ENCODE assay signal across 26 cellular contexts in the genomic region with DNA sequence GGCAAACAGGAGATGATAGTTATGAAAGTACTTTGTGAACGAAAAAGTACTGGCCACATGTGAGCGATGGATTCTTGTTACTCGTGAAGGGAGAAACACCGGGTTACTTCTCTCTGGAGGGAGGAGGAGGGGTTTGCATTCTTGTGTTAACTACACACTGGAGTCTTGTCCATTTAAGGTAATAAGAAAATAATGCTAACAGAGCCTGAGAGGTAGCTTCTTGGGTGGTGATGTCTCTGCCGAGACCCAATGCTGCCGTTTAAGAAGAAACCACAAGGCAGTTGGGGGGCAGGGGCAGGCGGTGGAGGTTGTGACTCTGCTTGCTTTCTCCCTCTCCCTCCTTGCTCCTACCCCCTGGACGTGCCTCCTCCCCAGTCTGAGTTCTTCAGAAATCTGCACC. TPM values are rescaled to one million over a fixed set of nuclear protein-coding genes. Genes with fewer than 3 reads are reported as not detected.
DNase-seq lines count a peak whose midpoint lies in the region; ATAC-seq, FAIRE-seq and TF ChIP-seq lines count a peak whose summit lies in the region.
"Had no signal": no experiment of that assay in that cellular context is flagged by ENCODE, and none has a peak within 500 bp of the region (broad histone marks: within the 10 kb centered on the region; RNA-seq: fewer than 3 reads in every experiment).

No MANE protein-coding gene starts in this region.

- H3K9me3 ChIP-seq in astrocyte (ENCODE audit: insufficient read depth, low read depth, low read length): no peaks in the 10 kb centered on the region
- no peaks in the 10 kb centered on the region for H3K9me3 ChIP-seq in uterus
- H3K9me3 ChIP-seq: gastroesophageal sphincter, left ventricle myocardium inferior, sigmoid colon had no signal

- H3K9ac ChIP-seq in astrocyte (ENCODE audit: low read length): peak overlapping the region; percentile 35
- H3K9ac ChIP-seq: KMS-11 had no signal

- H4K20me1 ChIP-seq in astrocyte (ENCODE audit: insufficient read depth, low read length): no peaks in the 10 kb centered on the region

- H3K79me2 ChIP-seq in astrocyte (ENCODE audit: insufficient read depth, low read length): no peaks in the 10 kb centered on the region

- peak overlapping the region; percentile 92 for H3K27ac Mint-ChIP-seq in astrocyte (ENCODE audit: unreplicated experiment)
- H3K27ac Mint-ChIP-seq: activated CD8-positive, alpha-beta T cell treated with anti-CD3 and anti-CD28 coated beads, Interleukin-2, amount 10 ng/mL, durations not matched to agents 7 days and 5 days; HFFc6; progenitor cell of endocrine pancreas had no signal

- H3K27ac ChIP-seq in astrocyte (ENCODE audit: low read depth, low read length) (peak overlapping the region; percentile 36), uterus (peak overlapping the region; percentile 53 to 69)
- H3K27ac ChIP-seq: C4-2B, gastroesophageal sphincter, KMS-11, left ventricle myocardium inferior, sigmoid colon had no signal

- ATAC-seq in GM21786 (IDR thresholded peaks at IDR 0.05; ENCODE audit: unreplicated experiment) (no peak), GM21529 (IDR thresholded peaks at IDR 0.05; ENCODE audit: unreplicated experiment) (no peak)
- ATAC-seq in activated CD4-positive, CD25-positive, alpha-beta regulatory T cell treated with anti-CD3 and anti-CD28 coated beads, Interleukin-2, amount 50 U/mL, for 24 hours: no peak
- ATAC-seq: activated CD8-positive, alpha-beta T cell treated with anti-CD3 and anti-CD28 coated beads, Interleukin-2, amount 10 ng/mL, durations not matched to agents 7 days and 5 days; gastroesophageal sphincter had no signal

- H3K4me3 ChIP-seq in astrocyte (ENCODE audit: insufficient read depth, low read depth, low read length) (no peak overlapping the region), uterus (no peak overlapping the region)
- H3K4me3 ChIP-seq: gastroesophageal sphincter, left ventricle myocardium inferior, sigmoid colon had no signal

- H3K36me3 ChIP-seq in astrocyte (ENCODE audit: insufficient read depth, low read length) (no peaks in the 10 kb centered on the region), uterus (no peaks in the 10 kb centered on the region)
- H3K36me3 ChIP-seq: gastroesophageal sphincter, left ventricle myocardium inferior, sigmoid colon had no signal

- peaks cover 61% of the 10 kb centered on the region for H3K4me1 Mint-ChIP-seq in astrocyte (ENCODE audit: low read depth, unreplicated experiment)

- H3K4me2 ChIP-seq in astrocyte (ENCODE audit: low read length): peak overlapping the region; percentile 56
- H3K4me2 ChIP-seq: KMS-11 had no signal

- peaks cover 5% of the 10 kb centered on the region for H3K9me3 Mint-ChIP-seq in astrocyte (ENCODE audit: unreplicated experiment)
- H3K9me3 Mint-ChIP-seq: HFFc6, type B pancreatic cell had no signal

- intact Hi-C loops in uterus (cut with DNase I; ENCODE audit: low total_unique reads): no loop called here

- peak overlapping the region; percentile 18 for H2AFZ ChIP-seq in astrocyte (ENCODE audit: low read depth, low read length)

- H3K4me1 ChIP-seq in astrocyte (ENCODE audit: insufficient read depth, low read length) (peaks cover 18% of the 10 kb centered on the region), uterus (no peaks in the 10 kb centered on the region)
- H3K4me1 ChIP-seq: gastroesophageal sphincter, sigmoid colon had no signal

- TF ChIP-seq CTCF in astrocyte (IDR thresholded peaks at IDR 0.05; ENCODE audit: insufficient read depth, low read depth, low read length) (no peak), uterus (IDR thresholded peaks at IDR 0.05) (no peak)

- H3K4me3 Mint-ChIP-seq in astrocyte (ENCODE audit: unreplicated experiment): peak overlapping the region; percentile 31
- H3K4me3 Mint-ChIP-seq: activated CD8-positive, alpha-beta T cell treated with anti-CD3 and anti-CD28 coated beads, Interleukin-2, amount 10 ng/mL, durations not matched to agents 7 days and 5 days; HFFc6; type B pancreatic cell had no signal

- peaks cover 27% of the 10 kb centered on the region for H3K36me3 Mint-ChIP-seq in astrocyte (ENCODE audit: low read depth, unreplicated experiment)

- FAIRE-seq in astrocyte (lab: Jason Lieb, UNC): no peak
- FAIRE-seq: bronchial epithelial cell, G401.6 had no signal

- no peaks in the 10 kb centered on the region for H3K27me3 Mint-ChIP-seq in astrocyte (ENCODE audit: low read depth, unreplicated experiment)
- H3K27me3 Mint-ChIP-seq: progenitor cell of endocrine pancreas, type B pancreatic cell had no signal

- DNase-seq in HT1080 (ENCODE audit: low read depth) (peak; percentile 29), astrocyte (ENCODE audit: low read depth) (peak; percentile 84), kidney tubule cell (ENCODE audit: low spot score) (peak; percentile 21), uterus (no peak)
- DNase-seq: activated CD8-positive, alpha-beta T cell treated with anti-CD3 and anti-CD28 coated beads, Interleukin-2, amount 10 ng/mL, durations not matched to agents 7 days and 5 days; activated naive CD4-positive, alpha-beta T cell treated with anti-CD3 and anti-CD28 coated beads, Interleukin-2, amount 50 U/mL, for 16 hours; amniotic stem cell; COR-L47; HFFc6; left ventricle myocardium inferior; NCI-H1417; NCI-H2029; NCI-H524; sigmoid colon; stimulated activated CD4-positive, alpha-beta T cell treated with anti-CD3 and anti-CD28 coated beads, Interleukin-4, amount 100 ng/mL, for 24 hours; T-helper 2 cell had no signal

- TF ChIP-seq POLR2A in uterus (IDR thresholded peaks at IDR 0.05): no peak

- H3K27me3 ChIP-seq in astrocyte (ENCODE audit: insufficient read depth, low read length): no peaks in the 10 kb centered on the region
- no peaks in the 10 kb centered on the region for H3K27me3 ChIP-seq in uterus
- H3K27me3 ChIP-seq: gastroesophageal sphincter, sigmoid colon had no signal

RNA-seq across cellular contexts. Expression of gene KALRN, which starts 59.6 kb away (rescaled TPM):
- 7.6 and 8.0 TPM in 2 replicates for total RNA-seq in HT1080 (2014; rRNA removed; shearing (Covaris generic))
- polyA plus RNA-seq in HT1080 (2015; cell fraction: cytosol; rRNA removed): 1.00 and 1.5 TPM in 2 replicates
- polyA plus RNA-seq in HT1080 (2015; cell fraction: nucleus; rRNA removed): 2.0 and 4.7 TPM in 2 replicates
- total RNA-seq in astrocyte (28.6 and 29.2 TPM in 2 replicates), uterus (10 to 100 TPM; 25.3 to 94.1 (median 63.6) TPM)

Comparison
In these comparisons a context has a peak if more than half of its experiments do, and no peak if none do; other contexts are left out.
1. DNase-seq: peak in HT1080 (single experiment), astrocyte (single experiment) and kidney tubule cell (single experiment); none in uterus (0 of 2).